9 cellular contexts compared by ENCODE assay signal in the genomic region with DNA sequence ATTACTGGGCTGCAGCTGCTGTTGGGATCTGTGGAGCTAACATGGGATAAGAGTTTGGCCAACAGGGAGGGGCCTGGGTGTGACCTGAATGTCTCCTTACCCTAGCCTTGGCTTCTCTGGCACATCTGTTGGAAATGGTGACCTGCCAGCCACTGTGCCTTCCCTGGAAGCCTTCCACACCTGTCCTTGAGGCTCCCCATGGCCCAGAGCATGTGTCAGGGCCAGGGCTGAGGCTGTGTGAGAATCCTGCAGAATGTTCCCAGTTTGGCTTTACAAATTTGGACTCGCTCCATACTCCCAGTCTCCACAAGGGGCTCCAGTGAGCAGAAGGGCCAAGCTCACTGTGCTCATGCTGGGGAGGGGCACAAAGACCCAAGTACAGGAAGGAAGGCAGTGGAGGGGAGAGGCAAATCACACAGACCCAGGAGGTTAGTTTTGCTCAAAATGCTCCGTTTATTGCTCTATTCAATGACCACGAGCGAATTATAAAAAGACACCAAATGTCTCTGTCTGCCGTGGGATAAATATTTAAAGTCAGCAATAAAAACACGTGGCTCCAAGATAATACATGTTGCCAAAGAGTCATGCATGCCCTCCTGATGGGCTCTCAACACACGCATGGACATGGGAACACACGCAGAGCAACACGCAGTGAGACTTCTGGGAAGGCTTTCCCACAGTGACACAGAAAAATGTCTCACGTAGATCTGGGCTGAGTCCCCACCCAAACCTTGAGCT.
A peak's percentile ranks its signal among the peaks of the same experiment; 100 is the strongest.
DNase-seq lines count a peak whose midpoint lies in the region; ATAC-seq lines count a peak whose summit lies in the region.
"Had no signal": no experiment of that assay in that cellular context is flagged by ENCODE, and none has a peak within 500 bp of the region (broad histone marks: within the 10 kb centered on the region; RNA-seq: fewer than 3 reads in every experiment).

No MANE protein-coding gene starts in this region.

- ATAC-seq in HG02981 (IDR thresholded peaks at IDR 0.05; ENCODE audit: unreplicated experiment): peak; percentile 55
- peak; percentile 52 to 57 for ATAC-seq in stimulated activated naive B cell treated with anti-CD40 and anti-IgM and Interleukin-4, amounts not matched to agents 10 μg/mL and 1 μg/mL and 100 μg/mL, for 72 hours (replicated peaks)

- peaks cover 15% of the 10 kb centered on the region for H3K27me3 Mint-ChIP-seq in T-helper 1 cell treated with Interleukin-12 subunit alpha and Interleukin-12 subunit beta and Interleukin-4 antibody, amounts not matched to agents 30 μg/mL and 1 μg/mL, for 36 hours (ENCODE audit: low read depth)
- no peaks in the 10 kb centered on the region for H3K27me3 Mint-ChIP-seq in stimulated activated naive B cell treated with anti-CD40 and anti-IgM and Interleukin-4, amounts not matched to agents 10 μg/mL and 1 μg/mL and 100 μg/mL, for 72 hours
- H3K27me3 Mint-ChIP-seq: stimulated activated naive CD8-positive, alpha-beta T cell treated with anti-CD3 and anti-CD28 coated beads, Interleukin-15, Interleukin-2, amounts not matched to agents 100 ng/mL and 50 ng/mL, for 24 hours had no signal

- in situ Hi-C loops in T47D (cut with HindIII; ENCODE audit: low pct_unique_long_range_greater_than_20kb, low sequenced_read_pairs): no loop called here

- no peak overlapping the region for H3K4me3 Mint-ChIP-seq in T-helper 1 cell treated with Interleukin-12 subunit alpha and Interleukin-12 subunit beta and Interleukin-4 antibody, amounts not matched to agents 30 μg/mL and 1 μg/mL, for 36 hours
- H3K4me3 Mint-ChIP-seq in stimulated activated naive B cell treated with anti-CD40 and anti-IgM and Interleukin-4, amounts not matched to agents 10 μg/mL and 1 μg/mL and 100 μg/mL, for 72 hours: no peak overlapping the region
- H3K4me3 Mint-ChIP-seq: stimulated activated naive CD8-positive, alpha-beta T cell treated with anti-CD3 and anti-CD28 coated beads, Interleukin-15, Interleukin-2, amounts not matched to agents 100 ng/mL and 50 ng/mL, for 24 hours had no signal

- no peaks in the 10 kb centered on the region for H3K36me3 Mint-ChIP-seq in T-helper 1 cell treated with Interleukin-12 subunit alpha and Interleukin-12 subunit beta and Interleukin-4 antibody, amounts not matched to agents 30 μg/mL and 1 μg/mL, for 36 hours (ENCODE audit: low read depth)
- no peaks in the 10 kb centered on the region for H3K36me3 Mint-ChIP-seq in stimulated activated naive B cell treated with anti-CD40 and anti-IgM and Interleukin-4, amounts not matched to agents 10 μg/mL and 1 μg/mL and 100 μg/mL, for 72 hours

- H3K9me3 Mint-ChIP-seq in T-helper 1 cell treated with Interleukin-12 subunit alpha and Interleukin-12 subunit beta and Interleukin-4 antibody, amounts not matched to agents 30 μg/mL and 1 μg/mL, for 36 hours: no peaks in the 10 kb centered on the region
- no peaks in the 10 kb centered on the region for H3K9me3 Mint-ChIP-seq in stimulated activated naive B cell treated with anti-CD40 and anti-IgM and Interleukin-4, amounts not matched to agents 10 μg/mL and 1 μg/mL and 100 μg/mL, for 72 hours
- H3K9me3 Mint-ChIP-seq: stimulated activated naive CD8-positive, alpha-beta T cell treated with anti-CD3 and anti-CD28 coated beads, Interleukin-15, Interleukin-2, amounts not matched to agents 100 ng/mL and 50 ng/mL, for 24 hours had no signal

- peak overlapping the region; percentile 37 for H3K27ac Mint-ChIP-seq in T-helper 1 cell treated with Interleukin-12 subunit alpha and Interleukin-12 subunit beta and Interleukin-4 antibody, amounts not matched to agents 30 μg/mL and 1 μg/mL, for 36 hours
- H3K27ac Mint-ChIP-seq in stimulated activated naive B cell treated with anti-CD40 and anti-IgM and Interleukin-4, amounts not matched to agents 10 μg/mL and 1 μg/mL and 100 μg/mL, for 72 hours: no peak overlapping the region
- H3K27ac Mint-ChIP-seq: stimulated activated naive CD8-positive, alpha-beta T cell treated with anti-CD3 and anti-CD28 coated beads, Interleukin-15, Interleukin-2, amounts not matched to agents 100 ng/mL and 50 ng/mL, for 24 hours had no signal

- DNase-seq in NCI-H146 (lab: John Stamatoyannopoulos, UW) (peak; percentile 32), NCI-H146 treated with DMSO at 0.1 percent for 48 hours (lab: John Stamatoyannopoulos, UW; ENCODE audit: unreplicated experiment) (no peak), T47D (ENCODE audit: low read depth in 1 of 2, low spot score in 1 of 2) (peak; percentile 41 to 45), left kidney (ENCODE audit: low read depth, low spot score) (peak; percentile 82), inferior parietal cortex (ENCODE audit: extremely low spot score) (no peak)
- peak; percentile 17 for DNase-seq in stimulated activated naive B cell treated with anti-CD40 and anti-IgM and Interleukin-4, amounts not matched to agents 10 μg/mL and 1 μg/mL and 100 μg/mL, for 72 hours

- peaks cover 7% of the 10 kb centered on the region for H3K4me1 Mint-ChIP-seq in T-helper 1 cell treated with Interleukin-12 subunit alpha and Interleukin-12 subunit beta and Interleukin-4 antibody, amounts not matched to agents 30 μg/mL and 1 μg/mL, for 36 hours (ENCODE audit: low read depth)
- H3K4me1 Mint-ChIP-seq in stimulated activated naive B cell treated with anti-CD40 and anti-IgM and Interleukin-4, amounts not matched to agents 10 μg/mL and 1 μg/mL and 100 μg/mL, for 72 hours: peaks cover 18 to 22% of the 10 kb centered on the region in 2 donors

Comparison
In these comparisons a context has a peak if more than half of its experiments do, and no peak if none do; other contexts are left out.
1. DNase-seq: peak in NCI-H146 (single experiment), T47D (2 of 2), left kidney (single experiment) and stimulated activated naive B cell treated with anti-CD40 and anti-IgM and Interleukin-4, amounts not matched to agents 10 μg/mL and 1 μg/mL and 100 μg/mL, for 72 hours (single experiment); none in NCI-H146 treated with DMSO at 0.1 percent for 48 hours (single experiment) and inferior parietal cortex (single experiment).